In the genomic region with DNA sequence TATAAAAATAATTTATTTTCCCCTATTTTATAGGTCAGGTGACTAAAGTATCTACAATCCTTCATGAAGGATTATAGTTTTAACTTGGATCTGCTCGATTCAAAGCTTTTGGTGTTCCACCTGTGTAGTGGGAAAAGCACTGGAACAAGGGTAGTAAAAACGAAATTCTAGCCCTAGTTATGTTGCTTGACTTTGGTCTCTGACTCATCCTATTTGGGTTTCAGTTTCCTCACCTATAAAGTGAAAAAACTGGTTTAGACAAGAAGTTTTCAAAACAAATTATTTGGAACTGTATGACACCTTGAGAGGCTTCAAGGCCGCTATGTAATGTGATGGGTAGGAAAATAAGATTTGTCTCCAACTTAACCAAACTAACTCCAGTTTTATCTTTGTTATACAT, we compare ENCODE assay signal across 19 cellular contexts.
"Had no signal": no experiment of that assay in that cellular context is flagged by ENCODE, and none has a peak within 500 bp of the region (broad histone marks: within the 10 kb centered on the region; RNA-seq: fewer than 3 reads in every experiment).

No MANE protein-coding gene starts in this region.

- H3K9me3 ChIP-seq: neutrophil, psoas muscle, right lobe of liver, thyroid gland had no signal

- H3K27ac ChIP-seq: coronary artery, neutrophil, psoas muscle, right lobe of liver, thyroid gland had no signal

- ATAC-seq: activated CD4-positive, CD25-positive, alpha-beta regulatory T cell treated with anti-CD3 and anti-CD28 coated beads, Interleukin-2, amount 50 U/mL, for 24 hours; left cardiac atrium; naive thymus-derived CD8-positive, alpha-beta T cell; psoas muscle; right lobe of liver; stimulated activated effector memory CD8-positive, alpha-beta T cell treated with anti-CD3 and anti-CD28 coated beads, Interleukin-12 subunit alpha, Interleukin-12 subunit beta, amount 100 ng/mL, for 72 hours had no signal

- H3K36me3 ChIP-seq: neutrophil, right lobe of liver, thyroid gland had no signal

- H3K4me3 ChIP-seq: coronary artery, lung, psoas muscle, right lobe of liver, thyroid gland had no signal

- FAIRE-seq: endothelial cell of umbilical vein, urothelium cell line had no signal

- DNase-seq: activated CD4-positive, alpha-beta T cell treated with anti-CD3 and anti-CD28 coated beads, Interleukin-2, amount 50 U/mL, for 4 hours; activated effector memory CD4-positive, alpha-beta T cell treated with Interleukin-2 at 50 U/mL for 16 hours; activated T-cell treated with anti-CD3 and anti-CD28 coated beads, Interleukin-2, amount 50 U/mL, for 24 hours; central memory CD4-positive, alpha-beta T cell; effector CD4-positive, alpha-beta T cell; foreskin melanocyte; head of caudate nucleus; left cardiac atrium; naive thymus-derived CD8-positive, alpha-beta T cell; psoas muscle; right lobe of liver; thyroid gland had no signal

- H3K4me1 ChIP-seq: psoas muscle, right lobe of liver, thyroid gland had no signal

- H3K27me3 ChIP-seq: neutrophil, right lobe of liver, thyroid gland had no signal
